Comparison of ENCODE assay signal across 40 cellular contexts in genomic region chr13:57546942-57547341, GRCh38.
"Had no signal": no experiment of that assay in that cellular context is flagged by ENCODE, and none has a peak within 500 bp of the region (broad histone marks: within the 10 kb centered on the region; RNA-seq: fewer than 3 reads in every experiment).

No MANE protein-coding gene starts in this region.

- H3K27ac Mint-ChIP-seq: activated naive CD4-positive, alpha-beta T cell treated with anti-CD3 and anti-CD28 coated beads for 36 hours; activated naive CD4-positive, alpha-beta T cell treated with anti-CD3 and anti-CD28 coated beads, Interleukin-2, amount 10 ng/mL, durations not matched to agents 7 days and 5 days; activated naive CD4-positive, alpha-beta T cell treated with anti-CD3 and anti-CD28 coated beads, Interleukin-2, amount 50 U/mL, for 24 hours; activated naive CD4-positive, alpha-beta T cell treated with anti-CD3 and anti-CD28 coated beads, Interleukin-2, amount 50 U/mL, for 72 hours; activated naive CD8-positive, alpha-beta T cell; activated naive CD8-positive, alpha-beta T cell treated with anti-CD3 and anti-CD28 coated beads for 36 hours; activated naive CD8-positive, alpha-beta T cell treated with anti-CD3 and anti-CD28 coated beads, Interleukin-2, amount 10 ng/mL, durations not matched to agents 7 days and 5 days; activated naive CD8-positive, alpha-beta T cell treated with anti-CD3 and anti-CD28 coated beads, Interleukin-2, amount 50 U/mL, for 24 hours; activated T-cell treated with anti-CD3 and anti-CD28 coated beads, Interleukin-2, amount 50 U/mL, for 24 hours; activated T-cell treated with anti-CD3 and anti-CD28 coated beads, Interleukin-2, amount 50 U/mL, for 72 hours; activated T-helper 1 cell treated with anti-CD3 and anti-CD28 coated beads, Interleukin-12 subunit alpha, Interleukin-12 subunit beta, Interleukin-2, Interleukin-4 antibody, amounts not matched to agents 30 ng/mL and 10 ng/mL and 1 ng/mL, durations not matched to agents 14 hours and 24 hours and 36 hours; activated T-helper 17 cell treated with anti-CD3 and anti-CD28 coated beads, Interleukin-2, amount 50 U/mL, for 72 hours; activated T-helper 2 cell treated with anti-CD3 and anti-CD28 coated beads, Interferon-gamma antibody, Interleukin-2, Interleukin-4, amounts not matched to agents 10 μg/mL and 5 μg/mL and 100 μg/mL, durations not matched to agents 14 hours and 24 hours and 36 hours; brain had no signal

- H3K36me3 ChIP-seq: adrenal gland, ascending aorta, brain microvascular endothelial cell, breast epithelium, cardiac muscle cell had no signal

- H3K27me3 ChIP-seq: adrenal gland, ascending aorta, body of pancreas, brain microvascular endothelial cell, breast epithelium, cardiac muscle cell had no signal

- H3K4me1 ChIP-seq: adrenal gland, ascending aorta, body of pancreas, breast epithelium had no signal

- ATAC-seq: activated naive CD4-positive, alpha-beta T cell treated with anti-CD3 and anti-CD28 coated beads, Interleukin-2, amount 50 U/mL, for 72 hours; activated naive CD8-positive, alpha-beta T cell treated with anti-CD3 and anti-CD28 coated beads, Interleukin-2, amount 50 U/mL, for 24 hours; activated T-cell treated with anti-CD3 and anti-CD28 coated beads, Interleukin-2, amount 50 U/mL, for 4 hours; activated T-cell treated with anti-CD3 and anti-CD28 coated beads, Interleukin-2, amount 50 U/mL, for 72 hours; activated T-helper 17 cell treated with anti-CD3 and anti-CD28 coated beads, Interleukin-2, amount 50 U/mL, for 72 hours; body of pancreas had no signal

- H3K4me3 ChIP-seq: adrenal gland, ascending aorta, body of pancreas, breast epithelium, cardiac muscle cell had no signal

- H3K27ac ChIP-seq: adrenal gland, ascending aorta, body of pancreas, brain microvascular endothelial cell, breast epithelium, cardiac muscle cell had no signal

- H3K36me3 Mint-ChIP-seq: activated naive CD4-positive, alpha-beta T cell treated with anti-CD3 and anti-CD28 coated beads, Interleukin-2, amount 10 ng/mL, durations not matched to agents 7 days and 5 days; activated naive CD4-positive, alpha-beta T cell treated with anti-CD3 and anti-CD28 coated beads, Interleukin-2, amount 50 U/mL, for 24 hours; activated naive CD4-positive, alpha-beta T cell treated with anti-CD3 and anti-CD28 coated beads, Interleukin-2, amount 50 U/mL, for 72 hours; activated naive CD8-positive, alpha-beta T cell; activated naive CD8-positive, alpha-beta T cell treated with anti-CD3 and anti-CD28 coated beads for 36 hours; activated naive CD8-positive, alpha-beta T cell treated with anti-CD3 and anti-CD28 coated beads, Interleukin-2, amount 10 ng/mL, durations not matched to agents 7 days and 5 days; brain had no signal

- H3K4me3 Mint-ChIP-seq: activated naive CD4-positive, alpha-beta T cell treated with anti-CD3 and anti-CD28 coated beads for 36 hours; activated naive CD4-positive, alpha-beta T cell treated with anti-CD3 and anti-CD28 coated beads, Interleukin-2, amount 10 ng/mL, durations not matched to agents 7 days and 5 days; activated naive CD4-positive, alpha-beta T cell treated with anti-CD3 and anti-CD28 coated beads, Interleukin-2, amount 50 U/mL, for 24 hours; activated naive CD8-positive, alpha-beta T cell; activated naive CD8-positive, alpha-beta T cell treated with anti-CD3 and anti-CD28 coated beads for 36 hours; activated naive CD8-positive, alpha-beta T cell treated with anti-CD3 and anti-CD28 coated beads, Interleukin-2, amount 10 ng/mL, durations not matched to agents 7 days and 5 days; activated naive CD8-positive, alpha-beta T cell treated with anti-CD3 and anti-CD28 coated beads, Interleukin-2, amount 50 U/mL, for 24 hours; activated T-cell treated with anti-CD3 and anti-CD28 coated beads, Interleukin-2, amount 50 U/mL, for 24 hours; activated T-cell treated with anti-CD3 and anti-CD28 coated beads, Interleukin-2, amount 50 U/mL, for 4 hours; activated T-cell treated with anti-CD3 and anti-CD28 coated beads, Interleukin-2, amount 50 U/mL, for 72 hours; activated T-helper 1 cell treated with anti-CD3 and anti-CD28 coated beads, Interleukin-12 subunit alpha, Interleukin-12 subunit beta, Interleukin-2, Interleukin-4 antibody, amounts not matched to agents 30 ng/mL and 10 ng/mL and 1 ng/mL, durations not matched to agents 14 hours and 24 hours and 36 hours; activated T-helper 17 cell treated with anti-CD3 and anti-CD28 coated beads, Interleukin-2, amount 50 U/mL, for 72 hours; brain; central memory CD8-positive, alpha-beta T cell had no signal

- H3K4me1 Mint-ChIP-seq: activated naive CD4-positive, alpha-beta T cell treated with anti-CD3 and anti-CD28 coated beads, Interleukin-2, amount 10 ng/mL, durations not matched to agents 7 days and 5 days; activated naive CD4-positive, alpha-beta T cell treated with anti-CD3 and anti-CD28 coated beads, Interleukin-2, amount 50 U/mL, for 24 hours; activated naive CD8-positive, alpha-beta T cell treated with anti-CD3 and anti-CD28 coated beads for 36 hours; activated naive CD8-positive, alpha-beta T cell treated with anti-CD3 and anti-CD28 coated beads, Interleukin-2, amount 10 ng/mL, durations not matched to agents 7 days and 5 days; activated naive CD8-positive, alpha-beta T cell treated with anti-CD3 and anti-CD28 coated beads, Interleukin-2, amount 50 U/mL, for 24 hours; activated T-helper 17 cell treated with anti-CD3 and anti-CD28 coated beads, Interleukin-2, amount 50 U/mL, for 72 hours; brain; central memory CD8-positive, alpha-beta T cell had no signal

- H3K27me3 Mint-ChIP-seq: activated naive CD4-positive, alpha-beta T cell treated with anti-CD3 and anti-CD28 coated beads, Interleukin-2, amount 10 ng/mL, durations not matched to agents 7 days and 5 days; activated naive CD4-positive, alpha-beta T cell treated with anti-CD3 and anti-CD28 coated beads, Interleukin-2, amount 50 U/mL, for 24 hours; activated naive CD8-positive, alpha-beta T cell; activated naive CD8-positive, alpha-beta T cell treated with anti-CD3 and anti-CD28 coated beads for 36 hours; activated naive CD8-positive, alpha-beta T cell treated with anti-CD3 and anti-CD28 coated beads, Interleukin-2, amount 10 ng/mL, durations not matched to agents 7 days and 5 days; activated naive CD8-positive, alpha-beta T cell treated with anti-CD3 and anti-CD28 coated beads, Interleukin-2, amount 50 U/mL, for 24 hours; activated T-cell treated with anti-CD3 and anti-CD28 coated beads, Interleukin-2, amount 50 U/mL, for 24 hours; activated T-helper 17 cell treated with anti-CD3 and anti-CD28 coated beads, Interleukin-2, amount 50 U/mL, for 72 hours; brain; central memory CD8-positive, alpha-beta T cell had no signal

- H3K9me3 ChIP-seq: adrenal gland, ascending aorta, body of pancreas, breast epithelium had no signal

- DNase-seq: activated effector memory CD4-positive, alpha-beta T cell treated with anti-CD3 and anti-CD28 coated beads, Interleukin-2, amount 50 U/mL, for 16 hours; activated effector memory CD4-positive, alpha-beta T cell treated with Interleukin-2 at 50 U/mL for 16 hours; activated gamma-delta T cell; activated gamma-delta T cell treated with Interleukin-2 at 50 U/mL for 16 hours; activated naive CD4-positive, alpha-beta T cell; activated naive CD4-positive, alpha-beta T cell treated with anti-CD3 and anti-CD28 coated beads for 36 hours; activated naive CD4-positive, alpha-beta T cell treated with anti-CD3 and anti-CD28 coated beads, Interleukin-2, amount 10 ng/mL, durations not matched to agents 7 days and 5 days; activated naive CD4-positive, alpha-beta T cell treated with anti-CD3 and anti-CD28 coated beads, Interleukin-2, amount 50 U/mL, for 16 hours; activated naive CD4-positive, alpha-beta T cell treated with Interleukin-2 at 50 U/mL for 16 hours; activated naive CD8-positive, alpha-beta T cell treated with anti-CD3 and anti-CD28 coated beads for 36 hours; activated naive CD8-positive, alpha-beta T cell treated with anti-CD3 and anti-CD28 coated beads, Interleukin-2, amount 10 ng/mL, durations not matched to agents 7 days and 5 days; activated naive CD8-positive, alpha-beta T cell treated with anti-CD3 and anti-CD28 coated beads, Interleukin-2, amount 50 U/mL, for 24 hours; activated T-cell treated with anti-CD3 and anti-CD28 coated beads, Interleukin-2, amount 50 U/mL, for 1 hour; activated T-cell treated with anti-CD3 and anti-CD28 coated beads, Interleukin-2, amount 50 U/mL, for 24 hours; activated T-cell treated with anti-CD3 and anti-CD28 coated beads, Interleukin-2, amount 50 U/mL, for 4 hours; activated T-cell treated with anti-CD3 and anti-CD28 coated beads, Interleukin-2, amount 50 U/mL, for 48 hours; activated T-cell treated with anti-CD3 and anti-CD28 coated beads, Interleukin-2, amount 50 U/mL, for 72 hours; adrenal gland; amniotic stem cell; amygdala; anterior cingulate cortex; aorta; body of pancreas; brain microvascular endothelial cell; caudate nucleus; central memory CD4-positive, alpha-beta T cell; cerebellar nuclear complex had no signal

- H3K9me3 Mint-ChIP-seq: brain had no signal

- FAIRE-seq: astrocyte, bronchial epithelial cell had no signal
